In genomic region chr5:181190711-181191525, GRCh38 we compare ENCODE assay signal across 8 cellular contexts. TPM values are rescaled to one million over a fixed set of nuclear protein-coding genes. Genes with fewer than 3 reads are reported as not detected.
DNase-seq lines count a peak whose midpoint lies in the region; ATAC-seq and TF ChIP-seq lines count a peak whose summit lies in the region.

No MANE protein-coding gene starts in this region.

- no peaks in the 10 kb centered on the region for H3K9me3 ChIP-seq in breast epithelium

- TF ChIP-seq CTCF in breast epithelium (IDR thresholded peaks at IDR 0.05), result no peak

- POLR2A ChIA-PET in HEK293T (lab: Yijun Ruan, JAX), result interaction anchor here (0.6 to 8.8 kb wide), 20 partner anchors 14 to 373 kb away, joined by 3 to 164 read pairs (median 4); partner anchors contain the start of genes RACK1, TRIM41 and TRIM7

- H3K4me3 ChIP-seq in breast epithelium, result peak overlapping the region; percentile 73 to 93 (median 86)

- ATAC-seq in stimulated activated naive CD8-positive, alpha-beta T cell treated with anti-CD3 and anti-CD28 coated beads, Interleukin-15, Interleukin-2, amounts not matched to agents 100 U/mL and 50 U/mL, for 24 hours, result peak; percentile 0

- H3K27me3 ChIP-seq in breast epithelium, result no peaks in the 10 kb centered on the region

- DNase-seq in D341Med (ENCODE audit: low spot score), result peak; percentile 63
- no peak for DNase-seq in HEK293T (ENCODE audit: extremely low spot score)
- DNase-seq in RPMI8226, result peak; percentile 69
- DNase-seq in breast epithelium (ENCODE audit: low spot score in 2 of 2), result no peak
- DNase-seq in left kidney (ENCODE audit: low read depth, low spot score), result peak; percentile 75
- DNase-seq in stimulated activated naive CD8-positive, alpha-beta T cell treated with anti-CD3 and anti-CD28 coated beads, Interleukin-15, Interleukin-2, amounts not matched to agents 100 U/mL and 50 U/mL, for 24 hours, result peak; percentile 60
- DNase-seq in NCI-H1417 (lab: John Stamatoyannopoulos, UW), result no peak
- no peak for DNase-seq in COR-L47 (lab: John Stamatoyannopoulos, UW)

- intact Hi-C loops in breast epithelium (cut with DNase I; ENCODE audit: low total_unique reads), result loop anchor here (10.0 kb wide), 1 partner anchor 54 kb away; the partner anchor contains the start of gene RACK1

- no peaks in the 10 kb centered on the region for H3K36me3 ChIP-seq in breast epithelium

- H3K4me1 ChIP-seq in breast epithelium, result peaks cover 0 to 7% of the 10 kb centered on the region in 2 donors

- TF ChIP-seq POLR2A in breast epithelium (IDR thresholded peaks at IDR 0.05), result no peak

- CTCF ChIA-PET in HEK293T (lab: Yijun Ruan, JAX), result interaction anchor here (0.9 to 4.8 kb wide), 6 partner anchors 9 to 23 kb away, joined by 3 to 19 read pairs (median 5); partner anchors contain the start of gene TRIM7

- H3K27ac ChIP-seq in breast epithelium, result peak overlapping the region; percentile 94

TF ChIP-seq in HEK293T, 16 proteins besides CTCF, POLR2A, EP300 and RAD21:
- peak; percentile 89 for TF ChIP-seq L3MBTL2 (conservative IDR thresholded peaks at IDR 0.05)
- no peak for TF ChIP-seq FOXA1 (IDR thresholded peaks at IDR 0.05)

RNA-seq across cellular contexts. Expression of gene TRIM7, which starts 14.1 kb away (rescaled TPM):
- 1 to 10 TPM in 2 of 3 donors, under 1 TPM in 1; 0.29 to 5.4 (median 5.2) TPM for total RNA-seq in breast epithelium

RNA-seq across cellular contexts. Expression of gene TRIM41, which starts 32.2 kb away (rescaled TPM):
- 10 to 100 TPM; 14.1 to 16.0 (median 15.1) TPM for total RNA-seq in breast epithelium

RNA-seq across cellular contexts. Expression of gene OR2V2, which starts 43.5 kb away (rescaled TPM):
- not detected for total RNA-seq in breast epithelium

RNA-seq across cellular contexts. Expression of gene RACK1, which starts 52.8 kb away (rescaled TPM):
- total RNA-seq in breast epithelium, result 1,000 to 10,000 TPM; 2,096 to 2,842 (median 2,553) TPM

RNA-seq across cellular contexts. Expression of gene OR2V1, which starts 59.9 kb away (rescaled TPM):
- not detected for total RNA-seq in breast epithelium

Comparison
In these comparisons a context has a peak if more than half of its experiments do, and no peak if none do; other contexts are left out.
1. DNase-seq: peak in D341Med (single experiment), RPMI8226 (single experiment), left kidney (single experiment) and stimulated activated naive CD8-positive, alpha-beta T cell treated with anti-CD3 and anti-CD28 coated beads, Interleukin-15, Interleukin-2, amounts not matched to agents 100 U/mL and 50 U/mL, for 24 hours (single experiment); none in HEK293T (single experiment), breast epithelium (0 of 2), NCI-H1417 (0 of 3) and COR-L47 (single experiment).